ENCODE assay signal across 26 cellular contexts in the genomic region with DNA sequence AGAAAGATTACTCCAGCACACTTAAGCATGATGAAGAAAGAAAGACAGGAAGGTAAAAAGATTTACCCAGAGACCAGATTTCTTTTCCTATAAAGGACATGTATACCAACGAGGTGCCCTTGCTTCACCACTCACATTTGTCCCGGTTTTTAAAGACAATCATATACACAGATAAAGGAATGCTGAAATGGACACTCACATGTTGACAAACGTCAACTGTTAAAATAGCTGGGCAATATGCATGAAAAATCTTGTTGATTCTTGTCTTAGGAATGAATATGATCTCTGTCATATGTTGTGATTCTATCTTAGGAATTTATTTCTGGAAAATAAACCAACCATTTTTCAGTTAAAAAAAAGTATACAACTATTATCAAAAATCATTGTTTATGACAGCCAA.
DNase-seq lines count a peak whose midpoint lies in the region; ATAC-seq, FAIRE-seq and TF ChIP-seq lines count a peak whose summit lies in the region.
"Had no signal": no experiment of that assay in that cellular context is flagged by ENCODE, and none has a peak within 500 bp of the region (broad histone marks: within the 10 kb centered on the region; RNA-seq: fewer than 3 reads in every experiment).

No MANE protein-coding gene starts in this region.

- peak; percentile 78 for ATAC-seq in foreskin keratinocyte
- no peak for ATAC-seq in activated T-helper 17 cell treated with anti-CD3 and anti-CD28 coated beads, Interleukin-2, amount 50 U/mL, for 72 hours (replicated peaks)
- ATAC-seq: HCT116, PC-3 had no signal

- no peaks in the 10 kb centered on the region for H3K9me3 ChIP-seq in SJCRH30 (replicated peaks)
- H3K9me3 ChIP-seq: MG63 had no signal

- H3K4me3 Mint-ChIP-seq in activated T-helper 17 cell treated with anti-CD3 and anti-CD28 coated beads, Interleukin-2, amount 50 U/mL, for 72 hours = no peak overlapping the region
- H3K4me3 Mint-ChIP-seq: CD4-positive, alpha-beta T cell had no signal

- H3K27me3 ChIP-seq in SJCRH30 = no peaks in the 10 kb centered on the region
- H3K27me3 ChIP-seq in dorsolateral prefrontal cortex = no peaks in the 10 kb centered on the region
- H3K27me3 ChIP-seq in foreskin keratinocyte = no peaks in the 10 kb centered on the region
- H3K27me3 ChIP-seq: BLaER1 treated with 17β-estradiol and CSF1 and Interleukin-3, amounts not matched to agents 10 nM and 100 nM; MG63 had no signal

- H3K27ac Mint-ChIP-seq in activated T-helper 17 cell treated with anti-CD3 and anti-CD28 coated beads, Interleukin-2, amount 50 U/mL, for 72 hours = no peak overlapping the region
- H3K27ac Mint-ChIP-seq: CD4-positive, alpha-beta T cell had no signal

- H3K4me3 ChIP-seq in SJCRH30 (no peak overlapping the region), dorsolateral prefrontal cortex (no peak overlapping the region)
- H3K4me3 ChIP-seq: BLaER1 treated with 17β-estradiol and CSF1 and Interleukin-3, amounts not matched to agents 10 nM and 100 nM; MG63 had no signal

- TF ChIP-seq CTCF in dorsolateral prefrontal cortex (IDR thresholded peaks at IDR 0.05 in 54 of 56, conservative IDR thresholded peaks at IDR 0.05 in 2 of 56; ENCODE audit: low read depth in 1 of 56, partially characterized antibody in 56 of 56) (no peak), foreskin keratinocyte (conservative IDR thresholded peaks at IDR 0.05) (no peak)

- no peaks in the 10 kb centered on the region for H3K27me3 Mint-ChIP-seq in activated T-helper 17 cell treated with anti-CD3 and anti-CD28 coated beads, Interleukin-2, amount 50 U/mL, for 72 hours
- H3K27me3 Mint-ChIP-seq: CD4-positive, alpha-beta T cell had no signal

- intact Hi-C loops in dorsolateral prefrontal cortex (cut with DNase I) = no loop called here

- peaks cover under 1% of the 10 kb centered on the region for H3K4me1 Mint-ChIP-seq in activated T-helper 17 cell treated with anti-CD3 and anti-CD28 coated beads, Interleukin-2, amount 50 U/mL, for 72 hours

- peak overlapping the region; percentile 26; the same call in 1 of the 2 replicates for H3K27ac ChIP-seq in SJCRH30
- peak overlapping the region in 33 of 59 donors; percentile 1 to 69 (median 42) for H3K27ac ChIP-seq in dorsolateral prefrontal cortex
- H3K27ac ChIP-seq in foreskin keratinocyte = peak overlapping the region; percentile 90
- H3K27ac ChIP-seq: BLaER1 treated with 17β-estradiol and CSF1 and Interleukin-3, amounts not matched to agents 10 nM and 100 nM had no signal

- no peaks in the 10 kb centered on the region for H3K36me3 ChIP-seq in SJCRH30
- H3K36me3 ChIP-seq: MG63 had no signal

- no peaks in the 10 kb centered on the region for H3K9me3 Mint-ChIP-seq in activated T-helper 17 cell treated with anti-CD3 and anti-CD28 coated beads, Interleukin-2, amount 50 U/mL, for 72 hours
- H3K9me3 Mint-ChIP-seq: CD4-positive, alpha-beta T cell had no signal

- DNase-seq in SJCRH30 = peak in 1 of 2 experiments; percentile 24
- no peak for DNase-seq in dorsolateral prefrontal cortex
- peak; percentile 79 to 90 for DNase-seq in foreskin keratinocyte
- DNase-seq in NCI-H446 (lab: John Stamatoyannopoulos, UW) = no peak
- no peak for DNase-seq in NCI-H2081 treated with DMSO at 0.1 percent for 48 hours (lab: John Stamatoyannopoulos, UW)
- no peak for DNase-seq in GM19239 (ENCODE audit: insufficient read length, low spot score)
- DNase-seq: 8988T; CD4-positive, alpha-beta T cell; EL; KBM-7; MG63; NCI-H1105 treated with DMSO at 0.1 percent for 48 hours; NCI-H146; NCI-H1930; NCI-H446 treated with DMSO at 0.1 percent for 48 hours; NCI-H526; NCI-H82; NK-92 treated with Interleukin-12 subunit alpha and Interleukin-12 subunit beta, amount 100 ng/mL, for 24 hours; PC-3; Right ventricle myocardium superior had no signal

- H3K36me3 Mint-ChIP-seq in activated T-helper 17 cell treated with anti-CD3 and anti-CD28 coated beads, Interleukin-2, amount 50 U/mL, for 72 hours (ENCODE audit: low read depth) = no peaks in the 10 kb centered on the region

- H3K4me1 ChIP-seq in SJCRH30 = peaks cover 14% of the 10 kb centered on the region
- H3K4me1 ChIP-seq in foreskin keratinocyte = peaks cover 34% of the 10 kb centered on the region

- FAIRE-seq in A204.1 (lab: Jason Lieb, UNC) = peak; percentile 66
- no peak for FAIRE-seq in GM19239 (lab: Jason Lieb, UNC)
- FAIRE-seq: D721Med, GM12892 had no signal

Comparison
In these comparisons a context has a peak if more than half of its experiments do, and no peak if none do; other contexts are left out.
1. DNase-seq: peak in foreskin keratinocyte (2 of 2); none in dorsolateral prefrontal cortex (0 of 10), NCI-H446 (0 of 2), NCI-H2081 treated with DMSO at 0.1 percent for 48 hours (single experiment) and GM19239 (single experiment).
2. H3K27ac ChIP-seq: peak in every context shown above with its lines; median percentile 90 in foreskin keratinocyte; 42 in dorsolateral prefrontal cortex; 26 in SJCRH30.